Comparison of ENCODE assay signal across 9 cellular contexts in the genomic region with DNA sequence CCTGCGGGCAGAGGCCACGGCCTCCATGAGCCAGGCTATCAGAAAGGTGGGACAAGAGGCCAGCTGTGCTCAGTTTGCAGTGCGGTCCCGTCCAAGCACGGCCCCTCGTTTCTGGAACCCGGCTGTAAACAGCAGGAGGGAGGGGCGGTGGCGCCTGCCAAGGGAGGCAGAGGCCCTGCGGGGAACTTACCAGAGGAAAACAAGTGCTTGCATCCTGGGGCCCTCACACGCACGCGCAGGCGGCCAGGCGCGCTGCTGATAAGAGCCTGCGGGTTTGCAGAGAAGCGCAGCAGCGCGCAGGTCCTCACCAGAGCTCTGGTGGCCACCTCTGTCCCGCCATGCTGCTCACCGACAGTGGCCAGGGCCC. TPM values are rescaled to one million over a fixed set of nuclear protein-coding genes. Genes with fewer than 3 reads are reported as not detected.
DNase-seq lines count a peak whose midpoint lies in the region; ATAC-seq, FAIRE-seq and TF ChIP-seq lines count a peak whose summit lies in the region.
"Had no signal": no experiment of that assay in that cellular context is flagged by ENCODE, and none has a peak within 500 bp of the region (broad histone marks: within the 10 kb centered on the region; RNA-seq: fewer than 3 reads in every experiment).

No MANE protein-coding gene starts in this region.

- H3K27me3 Mint-ChIP-seq in activated CD8-positive, alpha-beta T cell treated with anti-CD3 and anti-CD28 coated beads, Interleukin-2, amount 10 ng/mL, durations not matched to agents 7 days and 5 days (ENCODE audit: low read depth) = no peaks in the 10 kb centered on the region

- no peak overlapping the region for H4K5ac ChIP-seq in IMR-90 (ENCODE audit: low read depth, low read length)

- in situ Hi-C loops in IMR-90 (cut with MboI; ENCODE audit: low sequenced_read_pairs) = no loop called here

- no peak overlapping the region for H2AK9ac ChIP-seq in IMR-90 (replicated peaks; ENCODE audit: low read depth, low read length, poor library complexity)

- H4K91ac ChIP-seq in IMR-90 (ENCODE audit: insufficient read depth, low read depth, low read length) = no peak overlapping the region

- H3K36me3 ChIP-seq in IMR-90 (ENCODE audit: control insufficient read depth, insufficient read depth, low read length) = peaks cover 3% of the 10 kb centered on the region; the same call in 1 of the 2 replicates

- H3K9me3 Mint-ChIP-seq in activated CD8-positive, alpha-beta T cell treated with anti-CD3 and anti-CD28 coated beads, Interleukin-2, amount 10 ng/mL, durations not matched to agents 7 days and 5 days (ENCODE audit: insufficient read depth) = no peaks in the 10 kb centered on the region

- peak; percentile 26 for DNase-seq in IMR-90
- DNase-seq in activated CD8-positive, alpha-beta T cell treated with anti-CD3 and anti-CD28 coated beads, Interleukin-2, amount 10 ng/mL, durations not matched to agents 7 days and 5 days = peak; percentile 59
- peak; percentile 91 for DNase-seq in Right ventricle myocardium inferior (ENCODE audit: missing footprints)
- DNase-seq in stimulated activated CD4-positive, alpha-beta T cell treated with anti-CD3 and anti-CD28 coated beads, Interleukin-15, amount 100 ng/mL, for 24 hours = peak; percentile 65
- DNase-seq in dedifferentiated amniotic fluid mesenchymal stem cell (ENCODE audit: extremely low spot score) = no peak
- DNase-seq in RCC 7860 (ENCODE audit: low spot score) = no peak

- no peak overlapping the region for H3K4me3 ChIP-seq in IMR-90 (ENCODE audit: insufficient read depth, low read depth, low read length)

- no peak overlapping the region for H3K4ac ChIP-seq in IMR-90 (ENCODE audit: low read depth, low read length)

- TF ChIP-seq POLR2A in IMR-90 (IDR thresholded peaks at IDR 0.05; ENCODE audit: low read depth, low read length) (no peak), GM18505 (IDR thresholded peaks at IDR 0.05; ENCODE audit: borderline replicate concordance, extremely low read depth, insufficient read depth, insufficient read length) (no peak)

- FAIRE-seq in RCC 7860 (lab: Jason Lieb, UNC) = no peak

- peaks cover 0 to 8% of the 10 kb centered on the region in 2 experiments; a peak in 1 of 4 replicates for H3K79me1 ChIP-seq in IMR-90 (ENCODE audit: low read depth in 1 of 2, low read length in 2 of 2)

- peak overlapping the region; percentile 52 for H3K27ac Mint-ChIP-seq in activated CD8-positive, alpha-beta T cell treated with anti-CD3 and anti-CD28 coated beads, Interleukin-2, amount 10 ng/mL, durations not matched to agents 7 days and 5 days

- peaks cover 24% of the 10 kb centered on the region for H3K4me1 Mint-ChIP-seq in activated CD8-positive, alpha-beta T cell treated with anti-CD3 and anti-CD28 coated beads, Interleukin-2, amount 10 ng/mL, durations not matched to agents 7 days and 5 days (ENCODE audit: low read depth)

- no peaks in the 10 kb centered on the region for H3K9me3 ChIP-seq in IMR-90 (ENCODE audit: control insufficient read depth, insufficient read depth, low read length)

- H2BK15ac ChIP-seq in IMR-90 (ENCODE audit: low read depth, low read length) = no peak overlapping the region

- H2BK120ac ChIP-seq in IMR-90 (ENCODE audit: low read depth, low read length) = no peak overlapping the region

- H3K27me3 ChIP-seq in IMR-90 (ENCODE audit: control insufficient read depth, insufficient read depth, low read length) = no peaks in the 10 kb centered on the region

- H2BK20ac ChIP-seq in IMR-90 (ENCODE audit: low read depth, low read length) = no peak overlapping the region

- peaks cover 4% of the 10 kb centered on the region; the same call in 1 of the 2 replicates for H3K9me1 ChIP-seq in IMR-90 (ENCODE audit: insufficient read depth, low read length)

- H3K27ac ChIP-seq in IMR-90 (ENCODE audit: insufficient read depth, low read length) = no peak overlapping the region

- no peak overlapping the region for H3K18ac ChIP-seq in IMR-90 (ENCODE audit: low read depth, low read length)

- no TSS peak for BruUV-seq in IMR-90 (replicated peaks; lab: Mats Ljungman, UMichigan)

- no peak overlapping the region for H3K4me2 ChIP-seq in IMR-90 (ENCODE audit: low read depth, low read length)

- ATAC-seq in IMR-90 (ENCODE audit: low read depth) (no peak; the same call in 1 of the 2 replicates), Right ventricle myocardium inferior (peak; percentile 64), GM18505 (IDR thresholded peaks at IDR 0.05; ENCODE audit: unreplicated experiment) (no peak), GM18511 (IDR thresholded peaks at IDR 0.05; ENCODE audit: unreplicated experiment) (no peak)
- peak; percentile 46 for ATAC-seq in activated CD8-positive, alpha-beta T cell treated with anti-CD3 and anti-CD28 coated beads, Interleukin-2, amount 10 ng/mL, durations not matched to agents 7 days and 5 days
- ATAC-seq: HCT116 had no signal

- peak overlapping the region; percentile 43 for H2AFZ ChIP-seq in IMR-90 (replicated peaks; ENCODE audit: low read length, poor library complexity)

- dilution Hi-C loops in IMR-90 (cut with HindIII; ENCODE audit: low sequenced_read_pairs, unreplicated experiment) = no loop called here

- H2AK5ac ChIP-seq in IMR-90 (ENCODE audit: low read depth, low read length) = no peak overlapping the region

- peak overlapping the region; percentile 36 for H3K4me3 Mint-ChIP-seq in activated CD8-positive, alpha-beta T cell treated with anti-CD3 and anti-CD28 coated beads, Interleukin-2, amount 10 ng/mL, durations not matched to agents 7 days and 5 days

- H2BK5ac ChIP-seq in IMR-90 (ENCODE audit: low read depth, low read length, poor library complexity, severe bottlenecking) = no peak overlapping the region

- POLR2A ChIA-PET in IMR-90 (lab: Charles Lee; ENCODE audit: unreplicated experiment) = no interaction called here
- POLR2A ChIA-PET in activated CD8-positive, alpha-beta T cell treated with anti-CD3 and anti-CD28 coated beads, Interleukin-2, amount 10 ng/mL, durations not matched to agents 7 days and 5 days (lab: Charles Lee) = no interaction called here

- no peak overlapping the region for H4K8ac ChIP-seq in IMR-90 (ENCODE audit: low read depth in 2 of 2, low read length in 2 of 2)

- no peak overlapping the region for H3K14ac ChIP-seq in IMR-90 (replicated peaks; ENCODE audit: low read depth, low read length)

- CTCF ChIA-PET in IMR-90 (lab: Yijun Ruan, JAX) = no interaction called here
- CTCF ChIA-PET in activated CD8-positive, alpha-beta T cell treated with anti-CD3 and anti-CD28 coated beads, Interleukin-2, amount 10 ng/mL, durations not matched to agents 7 days and 5 days (lab: Charles Lee) = interaction anchor here (2.7 to 3.7 kb wide), 2 partner anchors 11 to 62 kb away, joined by 13 to 18 read pairs; a partner anchor contains a TSS

- no peaks in the 10 kb centered on the region for H3K36me3 Mint-ChIP-seq in activated CD8-positive, alpha-beta T cell treated with anti-CD3 and anti-CD28 coated beads, Interleukin-2, amount 10 ng/mL, durations not matched to agents 7 days and 5 days (ENCODE audit: low read depth)

- no peak for TF ChIP-seq RAD21 in IMR-90 (IDR thresholded peaks at IDR 0.05; ENCODE audit: low read length)

- H3K56ac ChIP-seq in IMR-90 (ENCODE audit: extremely low read depth, insufficient read depth, low read length) = no peak overlapping the region

- intact Hi-C loops in IMR-90 (cut with micrococcal nuclease) (no loop called here), Right ventricle myocardium inferior (cut with DNase I) (loop anchor here (10.0 kb wide), 1 partner anchor 400 kb away; a partner anchor contains a TSS)

- no peak overlapping the region for H3K9ac ChIP-seq in IMR-90 (ENCODE audit: low read depth, low read length)

- peaks cover 7% of the 10 kb centered on the region; the same call in 1 of the 2 replicates for H3K4me1 ChIP-seq in IMR-90 (ENCODE audit: control insufficient read depth, insufficient read depth, low read length)

- TF ChIP-seq CTCF in IMR-90 (conservative IDR thresholded peaks at IDR 0.05; ENCODE audit: low read depth, low read length) = no peak

- H4K20me1 ChIP-seq in IMR-90 (ENCODE audit: insufficient read depth, low read length) = peaks cover 48% of the 10 kb centered on the region

- 46% methylated on average over 15 of the region's 22 CpGs; no CpG with 5 or more reads in 1 of the 2 experiments for WGBS in IMR-90 (ENCODE audit: extremely low coverage in 2 of 2, insufficient read length in 1 of 2), 2 experiments

- H3K23ac ChIP-seq in IMR-90 (ENCODE audit: low read depth, low read length) = no peak overlapping the region

TF ChIP-seq in IMR-90, 13 proteins besides CTCF, POLR2A, EP300 and RAD21 (continues in another document):
- TF ChIP-seq, protein P1, sequence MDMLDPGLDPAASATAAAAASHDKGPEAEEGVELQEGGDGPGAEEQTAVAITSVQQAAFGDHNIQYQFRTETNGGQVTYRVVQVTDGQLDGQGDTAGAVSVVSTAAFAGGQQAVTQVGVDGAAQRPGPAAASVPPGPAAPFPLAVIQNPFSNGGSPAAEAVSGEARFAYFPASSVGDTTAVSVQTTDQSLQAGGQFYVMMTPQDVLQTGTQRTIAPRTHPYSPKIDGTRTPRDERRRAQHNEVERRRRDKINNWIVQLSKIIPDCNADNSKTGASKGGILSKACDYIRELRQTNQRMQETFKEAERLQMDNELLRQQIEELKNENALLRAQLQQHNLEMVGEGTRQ (IDR thresholded peaks at IDR 0.05; ENCODE audit: low read depth, low read length) = no peak
- TF ChIP-seq, protein P2, sequence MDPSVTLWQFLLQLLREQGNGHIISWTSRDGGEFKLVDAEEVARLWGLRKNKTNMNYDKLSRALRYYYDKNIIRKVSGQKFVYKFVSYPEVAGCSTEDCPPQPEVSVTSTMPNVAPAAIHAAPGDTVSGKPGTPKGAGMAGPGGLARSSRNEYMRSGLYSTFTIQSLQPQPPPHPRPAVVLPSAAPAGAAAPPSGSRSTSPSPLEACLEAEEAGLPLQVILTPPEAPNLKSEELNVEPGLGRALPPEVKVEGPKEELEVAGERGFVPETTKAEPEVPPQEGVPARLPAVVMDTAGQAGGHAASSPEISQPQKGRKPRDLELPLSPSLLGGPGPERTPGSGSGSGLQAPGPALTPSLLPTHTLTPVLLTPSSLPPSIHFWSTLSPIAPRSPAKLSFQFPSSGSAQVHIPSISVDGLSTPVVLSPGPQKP (IDR thresholded peaks at IDR 0.05; ENCODE audit: borderline replicate concordance, low read depth, low read length) = no peak

RNA-seq across cellular contexts. Expression of a gene that starts 10.7 kb away (rescaled TPM):
- total RNA-seq in IMR-90 (2012; rRNA removed) (0.83 and 2.2 TPM in 2 replicates), Right ventricle myocardium inferior (30.6 TPM)
- 2.5 and 3.4 TPM in 2 replicates for polyA plus RNA-seq in IMR-90 (2012; rRNA removed)
- 1.9 and 8.1 TPM in 2 replicates for polyA plus RNA-seq in IMR-90 (2012; cell fraction: cytosol; rRNA removed)
- polyA plus RNA-seq in IMR-90 (2012; cell fraction: nucleus; rRNA removed; ENCODE audit: low replicate concordance) = 4.5 and 7.4 TPM in 2 replicates
- 1 to 10 TPM; 2.7 to 3.1 TPM for total RNA-seq in activated CD8-positive, alpha-beta T cell treated with anti-CD3 and anti-CD28 coated beads, Interleukin-2, amount 10 ng/mL, durations not matched to agents 7 days and 5 days

RNA-seq across cellular contexts. Expression of a gene that starts 32.8 kb away (rescaled TPM):
- 2.0 and 2.2 TPM in 2 replicates for total RNA-seq in IMR-90 (2012; rRNA removed)
- polyA plus RNA-seq in IMR-90 (2012; rRNA removed) = 5.8 and 6.3 TPM in 2 replicates
- 3.5 and 8.8 TPM in 2 replicates for polyA plus RNA-seq in IMR-90 (2012; cell fraction: cytosol; rRNA removed)
- polyA plus RNA-seq in IMR-90 (2012; cell fraction: nucleus; rRNA removed; ENCODE audit: low replicate concordance) = 10.8 and 20.8 TPM in 2 replicates
- total RNA-seq in activated CD8-positive, alpha-beta T cell treated with anti-CD3 and anti-CD28 coated beads, Interleukin-2, amount 10 ng/mL, durations not matched to agents 7 days and 5 days = under 1 TPM in 1 of 2 experiments, not detected in 1; 0.13 TPM
- total RNA-seq in Right ventricle myocardium inferior = 3.6 TPM

Comparison
In these comparisons a context has a peak if more than half of its experiments do, and no peak if none do; other contexts are left out.
1. ATAC-seq: peak in activated CD8-positive, alpha-beta T cell treated with anti-CD3 and anti-CD28 coated beads, Interleukin-2, amount 10 ng/mL, durations not matched to agents 7 days and 5 days (single experiment) and Right ventricle myocardium inferior (single experiment); none in IMR-90 (single experiment), GM18505 (single experiment) and GM18511 (single experiment).
2. DNase-seq: peak in IMR-90 (single experiment), activated CD8-positive, alpha-beta T cell treated with anti-CD3 and anti-CD28 coated beads, Interleukin-2, amount 10 ng/mL, durations not matched to agents 7 days and 5 days (single experiment), Right ventricle myocardium inferior (single experiment) and stimulated activated CD4-positive, alpha-beta T cell treated with anti-CD3 and anti-CD28 coated beads, Interleukin-15, amount 100 ng/mL, for 24 hours (single experiment); none in dedifferentiated amniotic fluid mesenchymal stem cell (single experiment) and RCC 7860 (single experiment).